ENCODE assay signal across 14 cellular contexts in the genomic region with DNA sequence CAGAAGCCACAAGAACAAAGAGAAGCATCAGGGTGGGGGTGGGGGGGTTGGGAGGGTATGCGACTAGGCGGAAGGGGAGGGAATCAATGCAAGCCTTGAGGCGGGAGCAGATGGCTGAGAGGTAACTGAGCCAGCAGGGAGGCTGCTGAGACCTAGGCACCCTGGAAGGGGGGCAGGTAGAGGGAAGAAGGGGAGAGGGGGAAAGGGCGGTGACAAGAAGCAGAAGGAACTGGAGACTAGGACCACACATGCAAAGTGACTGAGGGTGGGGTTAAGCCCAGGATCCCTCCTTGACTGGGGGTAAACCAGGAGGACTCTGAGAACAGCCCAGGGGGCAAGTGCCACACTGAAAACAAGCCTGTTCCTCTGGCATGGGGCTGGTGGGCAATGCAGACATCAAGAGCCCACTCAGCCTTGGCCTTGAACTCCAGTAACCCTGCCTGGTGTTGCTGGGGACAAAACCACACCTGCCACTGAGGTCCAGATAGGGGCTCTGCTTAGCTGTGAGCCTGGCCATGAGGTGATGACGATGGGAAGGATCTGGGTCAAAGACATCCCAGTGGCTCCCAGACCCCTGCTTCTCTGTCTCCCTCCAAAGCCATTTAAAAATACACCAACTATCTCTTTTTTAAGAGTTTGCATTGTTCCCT. TPM values are rescaled to one million over a fixed set of nuclear protein-coding genes. Genes with fewer than 3 reads are reported as not detected.
DNase-seq lines count a peak whose midpoint lies in the region; ATAC-seq and TF ChIP-seq lines count a peak whose summit lies in the region.
"Had no signal": no experiment of that assay in that cellular context is flagged by ENCODE, and none has a peak within 500 bp of the region (broad histone marks: within the 10 kb centered on the region; RNA-seq: fewer than 3 reads in every experiment).

No MANE protein-coding gene starts in this region.

- H4K20me1 ChIP-seq in GM23338 (replicated peaks; ENCODE audit: insufficient read depth) = no peaks in the 10 kb centered on the region
- no peaks in the 10 kb centered on the region for H4K20me1 ChIP-seq in OCI-LY7 (ENCODE audit: insufficient read depth, low read length)

- peak overlapping the region; percentile 54 for H3K4me3 Mint-ChIP-seq in CD4-positive, alpha-beta T cell
- no peak overlapping the region; the same call in 2 of the 3 replicates for H3K4me3 Mint-ChIP-seq in GM23338
- H3K4me3 Mint-ChIP-seq in endodermal cell = no peak overlapping the region

- peaks cover 4% of the 10 kb centered on the region; the same call in 1 of the 2 replicates for H3F3A ChIP-seq in GM23338 (replicated peaks; ENCODE audit: low read depth)

- no peaks in the 10 kb centered on the region for H3K27me3 ChIP-seq in CD4-positive, alpha-beta T cell (ENCODE audit: control insufficient read depth, insufficient read depth, low read length)
- no peaks in the 10 kb centered on the region for H3K27me3 ChIP-seq in GM23338 (ENCODE audit: insufficient read depth)
- no peaks in the 10 kb centered on the region for H3K27me3 ChIP-seq in endodermal cell (ENCODE audit: control insufficient read depth, insufficient read depth, low read length, poor library complexity, severe bottlenecking)
- no peaks in the 10 kb centered on the region for H3K27me3 ChIP-seq in suprapubic skin

- DNase-seq in CD4-positive, alpha-beta T cell = no peak
- DNase-seq in GM23338 (ENCODE audit: low spot score) = peak; percentile 75
- DNase-seq in OCI-LY7 (ENCODE audit: low spot score) = peak; percentile 60
- peak; percentile 81 for DNase-seq in endodermal cell
- no peak for DNase-seq in suprapubic skin (ENCODE audit: low spot score in 2 of 2)
- no peak for DNase-seq in GM03348 (ENCODE audit: low spot score)
- no peak for DNase-seq in activated gamma-delta T cell (lab: John Stamatoyannopoulos, UW)
- no peak for DNase-seq in midbrain (lab: John Stamatoyannopoulos, UW)
- DNase-seq: GM23248; NCI-H748 treated with DMSO at 0.1 percent for 48 hours; SHP77 treated with DMSO at 0.1 percent for 48 hours; stimulated activated CD4-positive, alpha-beta T cell treated with anti-CD3 and anti-CD28 coated beads, Interleukin-2, amount 100 ng/mL, for 24 hours had no signal

- H3K9ac ChIP-seq in endodermal cell (ENCODE audit: extremely low read depth, low read length, poor library complexity, severe bottlenecking) = no peak overlapping the region
- H3K9ac ChIP-seq: GM23248 had no signal

- no peaks in the 10 kb centered on the region for H3K36me3 Mint-ChIP-seq in CD4-positive, alpha-beta T cell (ENCODE audit: low read depth)
- H3K36me3 Mint-ChIP-seq in GM23338 (ENCODE audit: low read depth) (no peaks in the 10 kb centered on the region), endodermal cell (ENCODE audit: low read depth) (peaks cover 6% of the 10 kb centered on the region)

- TF ChIP-seq CTCF in CD4-positive, alpha-beta T cell (IDR thresholded peaks at IDR 0.05) = no peak
- no peak for TF ChIP-seq CTCF in GM23338 (conservative IDR thresholded peaks at IDR 0.05; ENCODE audit: low read depth in 2 of 2)
- TF ChIP-seq CTCF in OCI-LY7 (conservative IDR thresholded peaks at IDR 0.05; ENCODE audit: low read length) = no peak
- TF ChIP-seq CTCF in endodermal cell (conservative IDR thresholded peaks at IDR 0.05) = no peak
- no peak for TF ChIP-seq CTCF in suprapubic skin (IDR thresholded peaks at IDR 0.05)

- H3K4me1 Mint-ChIP-seq in CD4-positive, alpha-beta T cell (ENCODE audit: low read depth) = peaks cover 44% of the 10 kb centered on the region
- H3K4me1 Mint-ChIP-seq in GM23338 (peaks cover 12% of the 10 kb centered on the region), endodermal cell (peaks cover 6% of the 10 kb centered on the region)

- intact Hi-C loops in CD4-positive, alpha-beta T cell (cut with DNase I, micrococcal nuclease) = no loop called here
- intact Hi-C loops in OCI-LY7 (cut with micrococcal nuclease; ENCODE audit: unreplicated experiment) = no loop called here

- no peaks in the 10 kb centered on the region for H3K9me3 Mint-ChIP-seq in CD4-positive, alpha-beta T cell
- H3K9me3 Mint-ChIP-seq in GM23338 (no peaks in the 10 kb centered on the region), endodermal cell (no peaks in the 10 kb centered on the region)

- H3K9me2 ChIP-seq in GM23338 (ENCODE audit: insufficient read depth) = no peaks in the 10 kb centered on the region
- H3K9me2 ChIP-seq in OCI-LY7 (ENCODE audit: insufficient read depth, low read length) = no peaks in the 10 kb centered on the region

- H3K4me3 ChIP-seq in GM23338 (no peak overlapping the region), OCI-LY7 (ENCODE audit: low read depth, low read length, poor library complexity, severe bottlenecking) (peak overlapping the region; percentile 8), endodermal cell (ENCODE audit: low read length) (no peak overlapping the region), suprapubic skin (no peak overlapping the region)
- H3K4me3 ChIP-seq: GM23248 had no signal

- H3K4me2 ChIP-seq in GM23338 = peak overlapping the region; percentile 63
- H3K4me2 ChIP-seq in OCI-LY7 (ENCODE audit: low read length) = peak overlapping the region; percentile 64

- no peaks in the 10 kb centered on the region for H3K9me3 ChIP-seq in CD4-positive, alpha-beta T cell (ENCODE audit: control insufficient read depth, low read length)
- H3K9me3 ChIP-seq in OCI-LY7 (ENCODE audit: low read length) (no peaks in the 10 kb centered on the region), endodermal cell (ENCODE audit: control insufficient read depth, low read length) (no peaks in the 10 kb centered on the region), suprapubic skin (no peaks in the 10 kb centered on the region)

- peak overlapping the region; percentile 66 for H3K27ac ChIP-seq in CD4-positive, alpha-beta T cell (ENCODE audit: low read depth, low read length)
- H3K27ac ChIP-seq in GM23338 (ENCODE audit: low read depth) (peak overlapping the region; percentile 61; the same call in 1 of the 2 replicates), OCI-LY7 (ENCODE audit: low read depth, low read length, poor library complexity, severe bottlenecking) (peak overlapping the region; percentile 88), endodermal cell (ENCODE audit: low read depth, low read length) (no peak overlapping the region), suprapubic skin (no peak overlapping the region)
- H3K27ac ChIP-seq: GM23248 had no signal

- peak overlapping the region; percentile 93 for H3K27ac Mint-ChIP-seq in CD4-positive, alpha-beta T cell
- H3K27ac Mint-ChIP-seq in GM23338 = 0 out of 2 replicates have a peak overlapping the region, but pooled peaks have one; percentile 72
- no peak overlapping the region for H3K27ac Mint-ChIP-seq in endodermal cell

- no peak for TF ChIP-seq EP300 in suprapubic skin (IDR thresholded peaks at IDR 0.05)

- peaks cover 9% of the 10 kb centered on the region for H3K4me1 ChIP-seq in GM23338 (ENCODE audit: insufficient read depth)
- H3K4me1 ChIP-seq in OCI-LY7 (ENCODE audit: insufficient read depth, low read length, poor library complexity, severe bottlenecking) = peaks cover 44% of the 10 kb centered on the region
- no peaks in the 10 kb centered on the region for H3K4me1 ChIP-seq in endodermal cell (ENCODE audit: control insufficient read depth, insufficient read depth, low read length)
- H3K4me1 ChIP-seq in suprapubic skin = peaks cover 2% of the 10 kb centered on the region

- WGBS in endodermal cell (ENCODE audit: insufficient coverage in 1 of 2, insufficient read length in 1 of 2), 2 experiments = 50 to 61% methylated on average over 2 to 5 of the region's 5 CpGs
- WGBS in suprapubic skin = 79% methylated on average over 5 of the region's 5 CpGs

- H3K36me3 ChIP-seq in GM23338 (ENCODE audit: insufficient read depth) (no peaks in the 10 kb centered on the region), OCI-LY7 (ENCODE audit: insufficient read depth, low read length) (no peaks in the 10 kb centered on the region; the same call in none of the 2 replicates), endodermal cell (ENCODE audit: control insufficient read depth, insufficient read depth, low read length) (no peaks in the 10 kb centered on the region), suprapubic skin (no peaks in the 10 kb centered on the region)

- no TSS peak for BruUV-seq in OCI-LY7 (replicated peaks; lab: Mats Ljungman, UMichigan)

- H3K79me2 ChIP-seq in GM23338 (replicated peaks; ENCODE audit: insufficient read depth) (peaks cover 8% of the 10 kb centered on the region), OCI-LY7 (ENCODE audit: insufficient read depth, low read depth, low read length) (peaks cover 23% of the 10 kb centered on the region; the same call in 1 of the 2 replicates)

- H2AFZ ChIP-seq in GM23338 (no peak overlapping the region), OCI-LY7 (ENCODE audit: low read length) (no peak overlapping the region)
- H2AFZ ChIP-seq: GM23248 had no signal

- CTCF ChIA-PET in CD4-positive, alpha-beta T cell (lab: Charles Lee) = no interaction called here
- CTCF ChIA-PET in OCI-LY7 (lab: Charles Lee; ENCODE audit: unreplicated experiment) = no interaction called here

- no peaks in the 10 kb centered on the region for H3K27me3 Mint-ChIP-seq in CD4-positive, alpha-beta T cell
- no peaks in the 10 kb centered on the region for H3K27me3 Mint-ChIP-seq in GM23338 (ENCODE audit: insufficient read depth, low read depth, poor library complexity)
- no peaks in the 10 kb centered on the region for H3K27me3 Mint-ChIP-seq in endodermal cell (ENCODE audit: insufficient read depth)

- POLR2A ChIA-PET in CD4-positive, alpha-beta T cell (lab: Charles Lee) = no interaction called here
- POLR2A ChIA-PET in OCI-LY7 (lab: Charles Lee) = interaction anchor here (0.7 kb wide), 2 partner anchors 96 to 160 kb away, joined by 3 read pairs; a partner anchor contains a TSS

- peak; percentile 46 for ATAC-seq in CD4-positive, alpha-beta T cell (ENCODE audit: poor library complexity)
- ATAC-seq in GM23338 = peak; percentile 91

- TF ChIP-seq POLR2A in suprapubic skin (IDR thresholded peaks at IDR 0.05) = no peak

RNA-seq across cellular contexts. Expression of a gene that starts 20.3 kb away (rescaled TPM):
- total RNA-seq in CD4-positive, alpha-beta T cell = 1 to 10 TPM; 3.1 to 3.2 TPM
- 13.5 and 14.5 TPM in 2 replicates for total RNA-seq in GM23338 (2014; rRNA removed; shearing (Covaris generic))
- 9.1 and 11.5 TPM in 2 replicates for polyA plus RNA-seq in GM23338 (2016; fragmentation: Nextera tagmentation; extraction: Ambion mirVana)
- total RNA-seq in OCI-LY7 (2014; rRNA removed; shearing (Covaris generic)) = 4.4 and 5.8 TPM in 2 replicates
- total RNA-seq in OCI-LY7 (2022) (10.6 and 12.0 TPM in 2 replicates), endodermal cell (10 to 100 TPM; 12.9 to 15.4 TPM), suprapubic skin (10 to 100 TPM; 13.8 to 25.6 (median 22.5) TPM)
- polyA plus RNA-seq in endodermal cell (2013, experiment 1 of 2) = 9.3 TPM
- 10.7 TPM for polyA plus RNA-seq in endodermal cell (2013, experiment 2 of 2)

RNA-seq across cellular contexts. Expression of a gene that starts 37.8 kb away (rescaled TPM):
- not detected for total RNA-seq in CD4-positive, alpha-beta T cell
- 0.14 and 0.35 TPM in 2 replicates for total RNA-seq in GM23338 (2014; rRNA removed; shearing (Covaris generic))
- polyA plus RNA-seq in GM23338 (2016; fragmentation: Nextera tagmentation; extraction: Ambion mirVana) = 0.06 and 0.59 TPM in 2 replicates
- total RNA-seq in OCI-LY7 (2014; rRNA removed; shearing (Covaris generic)) = 0.38 TPM in 1 of 2 replicates, not detected in the other
- not detected in 2 replicates for total RNA-seq in OCI-LY7 (2022)
- total RNA-seq in endodermal cell = not detected
- 0.32 TPM for polyA plus RNA-seq in endodermal cell (2013, experiment 1 of 2)
- not detected for polyA plus RNA-seq in endodermal cell (2013, experiment 2 of 2)
- total RNA-seq in suprapubic skin = 1 to 10 TPM in 2 of 4 donors, under 1 TPM in 2; 0.49 to 2.4 (median 1.6) TPM
- total RNA-seq: epithelial cell of proximal tubule, renal cortical epithelial cell had no signal

RNA-seq across cellular contexts. Expression of a gene that starts 57.0 kb away (rescaled TPM):
- total RNA-seq in CD4-positive, alpha-beta T cell = 10 to 100 TPM; 49.9 to 55.5 TPM
- 146 and 147 TPM in 2 replicates for total RNA-seq in GM23338 (2014; rRNA removed; shearing (Covaris generic))
- polyA plus RNA-seq in GM23338 (2016; fragmentation: Nextera tagmentation; extraction: Ambion mirVana) = 60.3 and 68.3 TPM in 2 replicates
- total RNA-seq in OCI-LY7 (2014; rRNA removed; shearing (Covaris generic)) = 37.4 and 62.8 TPM in 2 replicates
- 39.6 and 51.6 TPM in 2 replicates for total RNA-seq in OCI-LY7 (2022)
- total RNA-seq in endodermal cell = 100 to 1,000 TPM; 134 to 144 TPM
- polyA plus RNA-seq in endodermal cell (2013, experiment 1 of 2) = 54.2 TPM
- polyA plus RNA-seq in endodermal cell (2013, experiment 2 of 2) = 55.2 TPM
- total RNA-seq in suprapubic skin = 10 to 100 TPM; 34.8 to 51.3 (median 43.6) TPM

Comparison
In these comparisons a context has a peak if more than half of its experiments do, and no peak if none do; other contexts are left out.
1. DNase-seq: peak in GM23338 (single experiment), OCI-LY7 (single experiment) and endodermal cell (single experiment); none in CD4-positive, alpha-beta T cell (0 of 10), suprapubic skin (0 of 2), GM03348 (single experiment), activated gamma-delta T cell (single experiment) and midbrain (single experiment).
2. H3K27ac ChIP-seq: peak in CD4-positive, alpha-beta T cell (single experiment), GM23338 (single experiment) and OCI-LY7 (single experiment); none in endodermal cell (single experiment) and suprapubic skin (single experiment).